ENCODE assay signal across 13 cellular contexts in genomic region chr6:153553627-153554026, GRCh38.
A peak's percentile ranks its signal among the peaks of the same experiment; 100 is the strongest.
DNase-seq lines count a peak whose midpoint lies in the region; ATAC-seq, FAIRE-seq and TF ChIP-seq lines count a peak whose summit lies in the region.
"Had no signal": no experiment of that assay in that cellular context is flagged by ENCODE, and none has a peak within 500 bp of the region (broad histone marks: within the 10 kb centered on the region; RNA-seq: fewer than 3 reads in every experiment).

No MANE protein-coding gene starts in this region.

- FAIRE-seq in GM12891 (lab: Jason Lieb, UNC), result no peak

- H3K27ac ChIP-seq in RWPE2 (ENCODE audit: poor library complexity, severe bottlenecking) (no peak overlapping the region), dorsolateral prefrontal cortex (no peak overlapping the region)
- H3K27ac ChIP-seq: parathyroid adenoma had no signal

- peak; percentile 58 for ATAC-seq in GM19351 (IDR thresholded peaks at IDR 0.05; ENCODE audit: unreplicated experiment)
- ATAC-seq in RWPE2 (ENCODE audit: low read depth), result peak; percentile 58; the same call in 2 of the 3 replicates
- ATAC-seq: T-helper 17 cell had no signal

- no peak overlapping the region for H3K4me3 ChIP-seq in RWPE2 (ENCODE audit: severe bottlenecking)
- no peak overlapping the region for H3K4me3 ChIP-seq in dorsolateral prefrontal cortex

- H3K36me3 ChIP-seq in RWPE2 (ENCODE audit: low read depth), result no peaks in the 10 kb centered on the region

- TF ChIP-seq CTCF in RWPE2 (IDR thresholded peaks at IDR 0.05; ENCODE audit: poor library complexity, severe bottlenecking) (peak; percentile 65), dorsolateral prefrontal cortex (IDR thresholded peaks at IDR 0.05 in 54 of 56, conservative IDR thresholded peaks at IDR 0.05 in 2 of 56; ENCODE audit: low read depth in 1 of 56, partially characterized antibody in 56 of 56) (peak in 7 of 56 donors; percentile 6 to 19 (median 13))

- TF ChIP-seq POLR2A in GM12891 (IDR thresholded peaks at IDR 0.05; ENCODE audit: low read depth, low read length), result no peak

- no peaks in the 10 kb centered on the region for H3K4me1 ChIP-seq in RWPE2 (ENCODE audit: insufficient read depth, poor library complexity, severe bottlenecking)
- H3K4me1 ChIP-seq: parathyroid adenoma had no signal

- DNase-seq in COR-L47 (lab: John Stamatoyannopoulos, UW) (peak; percentile 8), RWPE2 (ENCODE audit: low spot score) (no peak), iPS DF 19.7 (ENCODE audit: low read depth, low spot score) (peak; percentile 60), NCI-H1092 treated with DMSO at 0.1 percent for 48 hours (lab: John Stamatoyannopoulos, UW) (no peak), dorsolateral prefrontal cortex (no peak), GM12891 (ENCODE audit: insufficient read length, low spot score) (no peak), DMS114 treated with DMSO at 0.1 percent for 48 hours (lab: John Stamatoyannopoulos, UW; ENCODE audit: unreplicated experiment) (no peak)
- DNase-seq: activated naive CD4-positive, alpha-beta T cell treated with anti-CD3 and anti-CD28 coated beads, Interleukin-2, amount 10 ng/mL, durations not matched to agents 7 days and 5 days; GDM1; IMR-90; T-helper 17 cell had no signal

- H3K27me3 ChIP-seq in RWPE2 (ENCODE audit: insufficient read depth, poor library complexity, severe bottlenecking) (no peaks in the 10 kb centered on the region), dorsolateral prefrontal cortex (no peaks in the 10 kb centered on the region)

- intact Hi-C loops in dorsolateral prefrontal cortex (cut with DNase I), result no loop called here

- H3K9me3 ChIP-seq in RWPE2 (ENCODE audit: severe bottlenecking), result no peaks in the 10 kb centered on the region

TF ChIP-seq in GM12891, 5 proteins besides CTCF, POLR2A, EP300 and RAD21:
- TF ChIP-seq TAF1 (IDR thresholded peaks at IDR 0.05; ENCODE audit: low read depth, low read length) (no peak), POU2F2 (IDR thresholded peaks at IDR 0.05; ENCODE audit: low read depth, low read length) (no peak), PAX5 (IDR thresholded peaks at IDR 0.05; ENCODE audit: insufficient read depth, low read length, severe bottlenecking) (no peak), SPI1 (IDR thresholded peaks at IDR 0.05; ENCODE audit: low read depth, low read length) (no peak), POLR2AphosphoS5 (IDR thresholded peaks at IDR 0.05; ENCODE audit: low read depth, low read length) (no peak)
TF ChIP-seq in GM12891: peak in this region for 0.

Comparison
In these comparisons a context has a peak if more than half of its experiments do, and no peak if none do; other contexts are left out.
1. DNase-seq: peak in COR-L47 (single experiment) and iPS DF 19.7 (single experiment); none in RWPE2 (single experiment), NCI-H1092 treated with DMSO at 0.1 percent for 48 hours (single experiment), dorsolateral prefrontal cortex (0 of 10), GM12891 (single experiment) and DMS114 treated with DMSO at 0.1 percent for 48 hours (single experiment).